ENCODE assay signal across 8 cellular contexts in the genomic region with DNA sequence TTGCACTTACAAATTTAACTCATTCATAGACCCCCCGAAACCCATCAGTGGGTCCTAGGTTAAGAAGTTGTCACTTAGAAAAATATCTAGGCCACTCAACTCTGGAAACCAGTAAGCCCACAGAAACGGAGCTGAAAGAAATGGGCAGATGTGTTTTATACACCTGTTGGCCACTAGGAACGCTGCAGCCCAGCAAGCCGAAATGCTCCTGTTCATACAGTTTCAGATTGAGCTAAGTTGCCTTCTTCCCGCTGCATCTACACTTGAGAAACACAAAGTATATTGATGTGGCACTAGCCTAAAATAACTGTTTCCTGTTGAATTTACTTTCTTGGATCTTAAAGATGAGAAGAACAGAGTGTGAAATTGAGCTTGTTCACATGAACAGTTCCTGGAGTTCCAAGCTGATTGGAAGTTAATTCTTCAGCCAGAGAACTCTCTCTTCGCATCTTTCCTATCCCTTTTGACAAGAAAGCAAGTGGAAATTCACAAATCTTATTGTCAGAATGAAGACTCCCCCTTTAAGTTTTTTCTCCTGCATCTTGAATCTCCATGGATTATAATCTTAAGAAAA.
A peak's percentile ranks its signal among the peaks of the same experiment; 100 is the strongest.
DNase-seq lines count a peak whose midpoint lies in the region; ATAC-seq, FAIRE-seq and TF ChIP-seq lines count a peak whose summit lies in the region.

No MANE protein-coding gene starts in this region.

- H3K4me3 ChIP-seq in HFF-Myc (replicated peaks; ENCODE audit: low read depth, low read length) (no peak overlapping the region), GM12878 (no peak overlapping the region), keratinocyte (ENCODE audit: control insufficient read depth in 2 of 3, extremely low read depth in 1 of 3, insufficient read depth in 2 of 3, low read depth in 1 of 3, low read length in 3 of 3) (no peak overlapping the region)

- no peaks in the 10 kb centered on the region for H4K20me1 ChIP-seq in GM12878 (ENCODE audit: control insufficient read depth, insufficient read depth)
- no peaks in the 10 kb centered on the region for H4K20me1 ChIP-seq in keratinocyte (ENCODE audit: control insufficient read depth, extremely low read depth, insufficient read depth, low read length)

- POLR2A ChIA-PET in GM10248 (lab: Yijun Ruan, JAX): no interaction called here
- POLR2A ChIA-PET in GM12878 (lab: Charles Lee): interaction anchor here (0.5 kb wide), 1 partner anchor 899 kb away, joined by 4 read pairs; no protein-coding TSS in a partner anchor

- RAD21 ChIA-PET in GM12878 (lab: Charles Lee; ENCODE audit: unreplicated experiment): interaction anchor here (0.8 to 2.0 kb wide), 5 partner anchors 36 to 345 kb away, joined by 3 to 26 read pairs (median 4); no protein-coding TSS in a partner anchor

- H3K27me3 ChIP-seq in GM12878 (replicated peaks in 1 of 2; ENCODE audit: control insufficient read depth in 2 of 2, insufficient read depth in 2 of 2, low read length in 1 of 2) (peaks cover 0 to 3% of the 10 kb centered on the region in 2 experiments; a peak in 1 of 4 replicates), keratinocyte (ENCODE audit: control insufficient read depth, extremely low read depth, insufficient read depth, low read length) (no peaks in the 10 kb centered on the region)

- 2% methylated on average over 6 of the region's 6 CpGs for WGBS in GM12878 (ENCODE audit: insufficient coverage, insufficient replicate concordance, low lambda C conversion rate, missing lambda C conversion rate)

- H3K4me1 ChIP-seq in GM12878 (ENCODE audit: control insufficient read depth, insufficient read depth, low read length): no peaks in the 10 kb centered on the region
- no peaks in the 10 kb centered on the region for H3K4me1 ChIP-seq in keratinocyte (ENCODE audit: control insufficient read depth, extremely low read depth, insufficient read depth, low read length)

- peak; percentile 72 for TF ChIP-seq RAD21 in GM12878 (IDR thresholded peaks at IDR 0.05; ENCODE audit: insufficient read depth, low read depth, low read length)

- intact Hi-C loops in GM12878 (cut with micrococcal nuclease; ENCODE audit: unreplicated experiment): loop anchor here (2.0 kb wide), 1 partner anchor 341 kb away; no protein-coding TSS in a partner anchor

- H3K79me2 ChIP-seq in GM12878 (ENCODE audit: control insufficient read depth, insufficient read depth, low read length): no peaks in the 10 kb centered on the region
- no peaks in the 10 kb centered on the region for H3K79me2 ChIP-seq in keratinocyte (ENCODE audit: control insufficient read depth, insufficient read depth, low read length)

- no peak overlapping the region for H3K4me2 ChIP-seq in GM12878 (ENCODE audit: control insufficient read depth, insufficient read depth)
- no peak overlapping the region for H3K4me2 ChIP-seq in keratinocyte (ENCODE audit: control insufficient read depth, extremely low read depth, insufficient read depth, low read depth, low read length)

- dilution Hi-C loops in keratinocyte (cut with MboI; ENCODE audit: extremely low pct_ligation_motif_present, low sequenced_read_pairs): no loop called here

- no peak for FAIRE-seq in GM12878 (lab: Jason Lieb, UNC)
- FAIRE-seq in keratinocyte (lab: Jason Lieb, UNC): peak; percentile 64

- no peak overlapping the region for H3K27ac ChIP-seq in GM12878 (ENCODE audit: control insufficient read depth, insufficient read depth)
- no peak overlapping the region for H3K27ac ChIP-seq in keratinocyte (ENCODE audit: control insufficient read depth, insufficient read depth, low read length)
- no peak overlapping the region for H3K27ac ChIP-seq in substantia nigra (ENCODE audit: low read depth, low read length, poor library complexity, severe bottlenecking)

- SMC1A ChIA-PET in GM12878 (lab: Charles Lee; ENCODE audit: uncharacterized antibody, unreplicated experiment): interaction anchor here (0.7 to 2.0 kb wide), 3 partner anchors 28 to 341 kb away, joined by 3 to 16 read pairs (median 4); no protein-coding TSS in a partner anchor

- TF ChIP-seq POLR2A in GM12878 (IDR thresholded peaks at IDR 0.05; ENCODE audit: low read depth, low read length): no peak

- in situ Hi-C loops in ACHN (cut with HindIII; ENCODE audit: low pct_ligation_motif_present, low pct_unique_long_range_greater_than_20kb, low sequenced_read_pairs) (no loop called here), GM12878 (cut with MboI) (no loop called here)

- no TSS peak for BruUV-seq in GM12878 (replicated peaks; lab: Mats Ljungman, UMichigan)

- peak; percentile 38 for TF ChIP-seq CTCF in GM10248 (IDR thresholded peaks at IDR 0.05; ENCODE audit: control extremely low read depth, extremely low read depth, low read depth, missing control alignments)
- TF ChIP-seq CTCF in HFF-Myc (IDR thresholded peaks at IDR 0.05; ENCODE audit: low read depth, low read length, missing control alignments): peak; percentile 69
- peak; percentile 80 to 92 (median 90) for TF ChIP-seq CTCF in GM12878 (IDR thresholded peaks at IDR 0.05 in 2 of 3, conservative IDR thresholded peaks at IDR 0.05 in 1 of 3; ENCODE audit: control insufficient read depth in 2 of 3, extremely low read depth in 1 of 3, insufficient read depth in 1 of 3, low read depth in 3 of 3, low read length in 3 of 3)
- peak; percentile 79 to 87 (median 83) for TF ChIP-seq CTCF in keratinocyte (optimal IDR thresholded peaks at IDR 0.05 in 1 of 3, IDR thresholded peaks at IDR 0.05 in 1 of 3, conservative IDR thresholded peaks at IDR 0.05 in 1 of 3; ENCODE audit: extremely low read depth in 1 of 3, insufficient read depth in 2 of 3, low read length in 3 of 3)
- no peak for TF ChIP-seq CTCF in omental fat pad (IDR thresholded peaks at IDR 0.05)

- H3K9me3 ChIP-seq in GM12878 (replicated peaks; ENCODE audit: control insufficient read depth, insufficient read depth, low read length) (no peaks in the 10 kb centered on the region), keratinocyte (ENCODE audit: control insufficient read depth, low read depth, low read length) (no peaks in the 10 kb centered on the region)

- no peaks in the 10 kb centered on the region for H3K36me3 ChIP-seq in GM12878 (ENCODE audit: control insufficient read depth in 2 of 2, insufficient read depth in 2 of 2, low read length in 1 of 2)
- H3K36me3 ChIP-seq in keratinocyte (ENCODE audit: control insufficient read depth in 2 of 2, extremely low read depth in 1 of 2, insufficient read depth in 2 of 2, low read length in 2 of 2): no peaks in the 10 kb centered on the region

- TF ChIP-seq EP300 in GM12878 (IDR thresholded peaks at IDR 0.05; ENCODE audit: borderline replicate concordance in 1 of 2, control insufficient read depth in 1 of 2, low read depth in 2 of 2, low read length in 2 of 2): no peak

- no peaks in the 10 kb centered on the region for H3K9me1 ChIP-seq in keratinocyte (ENCODE audit: control insufficient read depth, extremely low read depth, insufficient read depth, low read length)

- H2AFZ ChIP-seq in GM12878 (ENCODE audit: control insufficient read depth, low read depth, low read length) (no peak overlapping the region), keratinocyte (ENCODE audit: control insufficient read depth, low read length) (no peak overlapping the region)

- H3K9ac ChIP-seq in GM12878 (ENCODE audit: control insufficient read depth, insufficient read depth, low read length) (no peak overlapping the region), keratinocyte (ENCODE audit: control insufficient read depth, extremely low read depth, insufficient read depth, low read length) (no peak overlapping the region)

- CTCF ChIA-PET in GM10248 (lab: Yijun Ruan, JAX) (interaction anchor here (0.6 to 2.6 kb wide), 25 partner anchors 9 to 348 kb away, joined by 3 to 43 read pairs (median 3); no protein-coding TSS in a partner anchor), GM12878 (lab: Yijun Ruan, JAX) (interaction anchor here (0.5 to 3.2 kb wide), 26 partner anchors 9 to 1930 kb away, joined by 3 to 39 read pairs (median 4); no protein-coding TSS in a partner anchor)

- ATAC-seq in GM12878: peak; percentile 88
- no peak for ATAC-seq in omental fat pad (ENCODE audit: low FRiP score)

- DNase-seq in ACHN (peak; percentile 45), GM10248 (ENCODE audit: extremely low spot score) (peak; percentile 38), HFF-Myc (ENCODE audit: extremely low read depth, low read depth) (no peak), NCI-H69 (lab: John Stamatoyannopoulos, UW) (peak; percentile 47), GM12878 (ENCODE audit: low read depth, low spot score) (no peak), keratinocyte (ENCODE audit: low read depth, low spot score) (no peak), substantia nigra (lab: John Stamatoyannopoulos, UW) (peak in 34 of 49 donors; percentile 0 to 47 (median 4)), omental fat pad (ENCODE audit: low spot score) (no peak)

TF ChIP-seq in GM12878, 131 proteins besides CTCF, POLR2A, EP300 and RAD21 (continues in another document):
- TF ChIP-seq, protein P1, sequence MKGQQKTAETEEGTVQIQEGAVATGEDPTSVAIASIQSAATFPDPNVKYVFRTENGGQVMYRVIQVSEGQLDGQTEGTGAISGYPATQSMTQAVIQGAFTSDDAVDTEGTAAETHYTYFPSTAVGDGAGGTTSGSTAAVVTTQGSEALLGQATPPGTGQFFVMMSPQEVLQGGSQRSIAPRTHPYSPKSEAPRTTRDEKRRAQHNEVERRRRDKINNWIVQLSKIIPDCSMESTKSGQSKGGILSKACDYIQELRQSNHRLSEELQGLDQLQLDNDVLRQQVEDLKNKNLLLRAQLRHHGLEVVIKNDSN (IDR thresholded peaks at IDR 0.05; ENCODE audit: borderline replicate concordance, extremely low read length, insufficient read depth, low read depth, low read length): no peak
- no peak for TF ChIP-seq RELB (IDR thresholded peaks at IDR 0.05; ENCODE audit: low read depth)
- TF ChIP-seq NR2C2 (IDR thresholded peaks at IDR 0.05; ENCODE audit: borderline replicate concordance, control insufficient read depth, insufficient read length, low read depth): no peak
- TF ChIP-seq RB1 (IDR thresholded peaks at IDR 0.05; ENCODE audit: borderline replicate concordance): no peak
- TF ChIP-seq SMC3 (IDR thresholded peaks at IDR 0.05; ENCODE audit: borderline replicate concordance, low read length): peak; percentile 49; the same call in 1 of the 2 replicates

Comparison
In these comparisons a context has a peak if more than half of its experiments do, and no peak if none do; other contexts are left out.
1. DNase-seq: peak in ACHN (single experiment), GM10248 (single experiment), NCI-H69 (single experiment) and substantia nigra (34 of 49); none in HFF-Myc (single experiment), GM12878 (single experiment), keratinocyte (single experiment) and omental fat pad (single experiment).
2. CTCF ChIP-seq: peak in GM10248 (single experiment), HFF-Myc (single experiment), GM12878 (3 of 3) and keratinocyte (3 of 3); none in omental fat pad (0 of 3).